1 cellular context compared by ENCODE assay signal in genomic region chr4:139083533-139084424, GRCh38.
A peak's percentile ranks its signal among the peaks of the same experiment; 100 is the strongest.
TF ChIP-seq lines count a peak whose summit lies in the region.

No MANE protein-coding gene starts in this region.

TF ChIP-seq in K562, 482 proteins besides CTCF, POLR2A, EP300 and RAD21 (continued from another document):
- peak; percentile 15; the same call in 1 of the 2 replicates for TF ChIP-seq ATF6 (CRISPR knock-in tag; IDR thresholded peaks at IDR 0.05)
- TF ChIP-seq ZC3H11A (IDR thresholded peaks at IDR 0.05; ENCODE audit: low read depth, low read length) = no peak
- TF ChIP-seq MTA3 (IDR thresholded peaks at IDR 0.05; ENCODE audit: borderline replicate concordance) = peak; percentile 68; the same call in 1 of the 2 replicates
- TF ChIP-seq ZKSCAN3 (CRISPR knock-in tag; IDR thresholded peaks at IDR 0.05) = no peak
- TF ChIP-seq HMGXB4 (CRISPR knock-in tag; IDR thresholded peaks at IDR 0.05) = peak; percentile 91
- peak; percentile 25; the same call in 1 of the 2 replicates for TF ChIP-seq TARDBP (IDR thresholded peaks at IDR 0.05)
- no peak for TF ChIP-seq THRAP3 (IDR thresholded peaks at IDR 0.05; ENCODE audit: borderline replicate concordance)
- TF ChIP-seq CREM (IDR thresholded peaks at IDR 0.05; ENCODE audit: low read depth) = peak; percentile 89
- TF ChIP-seq ZNF644 (tag; IDR thresholded peaks at IDR 0.05; ENCODE audit: low read depth) = no peak; the same call in 1 of the 2 replicates
- TF ChIP-seq FOSL1 (tag; conservative IDR thresholded peaks at IDR 0.05) = peak; percentile 53
- TF ChIP-seq MLLT1 (IDR thresholded peaks at IDR 0.05) = peak; percentile 59 to 64; a peak in 2 of 4 replicates
- TF ChIP-seq ATF1 (CRISPR knock-in tag; IDR thresholded peaks at IDR 0.05) = peak; percentile 56; the same call in 1 of the 2 replicates
- peak; percentile 72 for TF ChIP-seq ATF1 (tag; IDR thresholded peaks at IDR 0.05)
- no peak for TF ChIP-seq CUX1 (CRISPR knock-in tag; IDR thresholded peaks at IDR 0.05)
- TF ChIP-seq BDP1 (IDR thresholded peaks at IDR 0.05; ENCODE audit: insufficient read depth, insufficient read length) = no peak
- no peak for TF ChIP-seq ZNF280A (IDR thresholded peaks at IDR 0.05; ENCODE audit: low read depth, partially characterized antibody)
- peak; percentile 49; the same call in 1 of the 2 replicates for TF ChIP-seq BRD4 (IDR thresholded peaks at IDR 0.05)
- peak; percentile 66; the same call in 1 of the 2 replicates for TF ChIP-seq GTF2E2 (tag; IDR thresholded peaks at IDR 0.05)
- TF ChIP-seq L3MBTL2 (IDR thresholded peaks at IDR 0.05) = no peak; the same call in 1 of the 2 replicates
- TF ChIP-seq ETV1 (tag; conservative IDR thresholded peaks at IDR 0.05; ENCODE audit: low read depth) = peak; percentile 62
- no peak for TF ChIP-seq MEF2D (tag; conservative IDR thresholded peaks at IDR 0.05; ENCODE audit: low read depth)
- TF ChIP-seq ZNF740 (CRISPR knock-in tag; IDR thresholded peaks at IDR 0.05) = peak; percentile 94
- TF ChIP-seq ZNF740 (tag; IDR thresholded peaks at IDR 0.05) = peak in 1 of 2 experiments; percentile 41; a peak in 2 of 4 replicates
- peak; percentile 88; the same call in 1 of the 2 replicates for TF ChIP-seq ARID4B (CRISPR knock-in tag; IDR thresholded peaks at IDR 0.05)
- peak; percentile 62 for TF ChIP-seq ZC3H4 (CRISPR knock-in tag; IDR thresholded peaks at IDR 0.05; ENCODE audit: borderline replicate concordance)
- peak; percentile 7; the same call in 1 of the 2 replicates for TF ChIP-seq PHB (CRISPR knock-in tag; IDR thresholded peaks at IDR 0.05)
- TF ChIP-seq SIN3A (IDR thresholded peaks at IDR 0.05; ENCODE audit: borderline replicate concordance in 2 of 2, control insufficient read depth in 1 of 2, low read depth in 2 of 2, low read length in 2 of 2) = peak; percentile 47 to 79; a peak in 3 of 4 replicates
- TF ChIP-seq JUN (IDR thresholded peaks at IDR 0.05; ENCODE audit: borderline replicate concordance, low read depth, low read length) = 0 out of 2 replicates have a peak, but pooled peaks have one; percentile 31
- TF ChIP-seq JUN (CRISPR knock-in tag; IDR thresholded peaks at IDR 0.05; ENCODE audit: borderline replicate concordance) = no peak; the same call in 1 of the 2 replicates
- peak; percentile 51 for TF ChIP-seq TBP (optimal IDR thresholded peaks at IDR 0.05; ENCODE audit: low read depth, low read length)
- no peak for TF ChIP-seq SMARCB1 (IDR thresholded peaks at IDR 0.05; ENCODE audit: insufficient read length, low read depth)
